Comparison of ENCODE assay signal across 14 cellular contexts in the genomic region with DNA sequence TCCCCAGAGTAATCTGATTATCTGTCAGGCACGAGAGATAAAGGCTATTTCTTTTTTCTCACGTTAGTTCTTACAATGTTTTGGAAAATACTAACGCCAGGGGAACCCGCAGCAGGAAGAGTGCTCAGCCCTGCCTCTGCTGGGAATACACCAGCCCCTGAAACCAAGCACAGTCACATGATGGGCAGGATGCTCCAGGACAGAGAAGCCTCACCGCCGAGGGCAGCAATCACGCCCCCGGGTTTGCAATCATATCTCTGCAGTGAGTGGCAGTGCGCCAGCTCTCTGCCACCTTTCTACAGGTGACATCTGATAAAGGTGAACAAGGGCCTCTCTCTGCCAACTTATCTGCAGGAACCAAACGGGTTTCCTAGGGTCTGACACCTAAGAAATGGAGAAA.
"Had no signal": no experiment of that assay in that cellular context is flagged by ENCODE, and none has a peak within 500 bp of the region (broad histone marks: within the 10 kb centered on the region; RNA-seq: fewer than 3 reads in every experiment).

No MANE protein-coding gene starts in this region.

- H3K27ac ChIP-seq: gastrocnemius medialis, psoas muscle had no signal

- H3K9me3 ChIP-seq: gastrocnemius medialis, psoas muscle had no signal

- H3K4me3 ChIP-seq: gastrocnemius medialis, psoas muscle had no signal

- H3K36me3 ChIP-seq: gastrocnemius medialis had no signal

- DNase-seq: activated CD4-positive, alpha-beta T cell treated with anti-CD3 and anti-CD28 coated beads, Interleukin-2, amount 10 ng/mL, durations not matched to agents 24 days and 14 days; activated CD8-positive, alpha-beta T cell treated with anti-CD3 and anti-CD28 coated beads for 36 hours; activated naive CD4-positive, alpha-beta T cell treated with anti-CD3 and anti-CD28 coated beads for 36 hours; activated T-cell treated with anti-CD3 and anti-CD28 coated beads, Interleukin-2, amount 50 U/mL, for 24 hours; cortex of kidney; effector CD4-positive, alpha-beta T cell; gastrocnemius medialis; psoas muscle; right cardiac atrium; stimulated activated CD4-positive, alpha-beta T cell treated with anti-CD3 and anti-CD28 coated beads, Interleukin-2, amount 100 ng/mL, for 48 hours; stimulated activated naive CD8-positive, alpha-beta T cell treated with anti-CD3 and anti-CD28 coated beads, Interleukin-15, amount 100 ng/mL, for 72 hours; T-helper 9 cell; trophoblast cell had no signal

- ATAC-seq: activated CD8-positive, alpha-beta T cell treated with anti-CD3 and anti-CD28 coated beads for 36 hours; esophagus mucosa; gastrocnemius medialis; psoas muscle; right cardiac atrium; stimulated activated naive CD8-positive, alpha-beta T cell treated with anti-CD3 and anti-CD28 coated beads, Interleukin-15, amount 100 ng/mL, for 72 hours had no signal
